ENCODE assay signal across 8 cellular contexts in the genomic region with DNA sequence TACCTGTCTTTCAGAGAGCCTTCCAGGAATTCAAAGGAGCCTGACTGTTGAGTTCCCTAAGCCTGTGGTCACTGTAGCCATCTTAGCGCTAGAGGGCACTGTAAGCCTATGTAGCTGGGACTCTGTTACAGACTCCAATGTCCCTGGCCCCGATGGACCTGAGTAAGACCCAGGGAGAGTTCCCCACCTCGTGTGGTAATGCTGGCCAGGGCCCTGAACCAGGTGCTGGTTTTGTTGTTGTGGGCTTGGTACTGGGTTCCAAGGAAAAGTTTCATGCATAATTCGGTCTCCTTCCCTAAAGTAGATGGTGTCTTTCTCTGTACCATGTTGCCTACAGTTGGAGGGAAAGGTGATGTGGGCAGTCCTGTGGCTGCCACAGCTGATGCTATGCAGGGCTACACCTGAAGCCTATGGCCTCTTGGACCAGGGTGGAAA. TPM values are rescaled to one million over a fixed set of nuclear protein-coding genes. Genes with fewer than 3 reads are reported as not detected.
DNase-seq lines count a peak whose midpoint lies in the region; ATAC-seq and TF ChIP-seq lines count a peak whose summit lies in the region.

No MANE protein-coding gene starts in this region.

- ATAC-seq in upper lobe of right lung (peak; percentile 99), GM18498 (IDR thresholded peaks at IDR 0.05; ENCODE audit: unreplicated experiment) (no peak)

- no peaks in the 10 kb centered on the region for H3K27me3 Mint-ChIP-seq in osteocyte (ENCODE audit: unreplicated experiment)

- no peaks in the 10 kb centered on the region for H3K27me3 ChIP-seq in upper lobe of right lung

- peaks cover 13% of the 10 kb centered on the region for H3K9me3 Mint-ChIP-seq in osteocyte (ENCODE audit: unreplicated experiment)

- peak; percentile 74 for DNase-seq in ELR (ENCODE audit: low read depth)
- peak; percentile 18 for DNase-seq in KG1 (lab: John Stamatoyannopoulos, UW)
- DNase-seq in SHP77 (lab: John Stamatoyannopoulos, UW), result peak; percentile 71 to 73
- DNase-seq in activated gamma-delta T cell treated with anti-CD3 and anti-CD28 coated beads, Interleukin-2, amount 50 U/mL, for 16 hours (ENCODE audit: low read depth), result peak; percentile 25
- peak; percentile 70 for DNase-seq in germinal center (ENCODE audit: low spot score)
- DNase-seq in osteocyte (ENCODE audit: extremely low spot score, unreplicated experiment), result peak; percentile 83
- peak; percentile 61 for DNase-seq in upper lobe of right lung

- no peaks in the 10 kb centered on the region for H3K9me3 ChIP-seq in upper lobe of right lung

- H3K27ac ChIP-seq in upper lobe of right lung, result no peak overlapping the region

- H3K36me3 Mint-ChIP-seq in osteocyte (ENCODE audit: unreplicated experiment), result peaks cover 31% of the 10 kb centered on the region

- peak overlapping the region; percentile 16 for H3K27ac Mint-ChIP-seq in osteocyte (ENCODE audit: unreplicated experiment)

- TF ChIP-seq CTCF in osteocyte (IDR thresholded peaks at IDR 0.05) (peak; percentile 86), upper lobe of right lung (IDR thresholded peaks at IDR 0.05) (peak; percentile 83)

- no peak overlapping the region for H3K4me3 Mint-ChIP-seq in osteocyte (ENCODE audit: unreplicated experiment)

- no peaks in the 10 kb centered on the region for H3K4me1 Mint-ChIP-seq in osteocyte (ENCODE audit: unreplicated experiment)

- H3K4me1 ChIP-seq in upper lobe of right lung, result no peaks in the 10 kb centered on the region

- intact Hi-C loops in upper lobe of right lung (cut with DNase I), result loop anchor here (10.0 kb wide), 1 partner anchor 220 kb away; a partner anchor contains a TSS

- no peaks in the 10 kb centered on the region for H3K36me3 ChIP-seq in upper lobe of right lung

- no peak overlapping the region for H3K4me3 ChIP-seq in upper lobe of right lung

RNA-seq across cellular contexts. Expression of a gene that starts 32.4 kb away (rescaled TPM):
- 15.6 and 24.0 TPM in 2 replicates for total RNA-seq in osteocyte
- 13.5 TPM for total RNA-seq in upper lobe of right lung

Comparison
In these comparisons a context has a peak if more than half of its experiments do, and no peak if none do; other contexts are left out.
1. DNase-seq: peak in every context shown above with its lines; median percentile 83 in osteocyte; 74 in ELR; 72 in SHP77; 70 in germinal center; 61 in upper lobe of right lung; 25 in activated gamma-delta T cell treated with anti-CD3 and anti-CD28 coated beads, Interleukin-2, amount 50 U/mL, for 16 hours; 18 in KG1.